Comparison of ENCODE assay signal across 1 cellular context in the genomic region with DNA sequence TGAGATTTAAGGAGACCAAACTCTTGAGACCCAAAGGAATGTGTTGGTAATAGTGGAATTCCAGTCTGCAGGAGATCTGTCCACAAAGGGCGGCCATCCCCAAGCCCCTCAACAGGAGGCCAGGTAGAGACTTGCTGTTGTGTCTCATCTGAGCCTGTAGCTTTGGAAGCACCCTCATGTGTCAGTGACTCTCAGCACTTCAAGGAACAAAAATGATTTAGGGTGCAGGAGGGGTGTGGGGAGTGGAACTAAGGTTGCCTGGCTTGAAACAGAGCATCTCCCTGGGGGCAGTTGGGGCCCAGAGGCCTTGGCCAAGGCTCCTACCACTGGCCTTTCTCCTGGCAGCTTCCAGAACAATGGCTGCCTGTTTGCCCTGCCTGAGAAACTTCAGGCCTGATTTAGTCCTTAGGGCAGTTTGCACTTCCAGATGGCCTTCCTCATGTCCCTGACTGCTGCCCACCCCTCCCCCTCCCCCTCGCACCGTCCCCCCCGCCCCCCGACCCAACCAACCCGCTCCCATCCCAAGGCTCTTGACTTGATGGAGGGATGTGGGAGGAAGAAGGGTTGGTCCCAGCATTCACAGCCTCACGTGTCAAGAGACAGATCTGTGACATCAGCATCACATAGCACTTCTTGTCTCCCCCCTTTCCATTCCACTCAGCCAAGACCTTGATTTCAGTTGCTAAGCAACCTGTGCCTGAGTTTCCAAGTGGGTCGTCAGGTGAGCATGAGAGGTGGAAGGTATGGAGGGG.
TF ChIP-seq lines count a peak whose summit lies in the region.

No MANE protein-coding gene starts in this region.

TF ChIP-seq in H1, 55 proteins besides CTCF, POLR2A, EP300 and RAD21:
- no peak for TF ChIP-seq USF2 (IDR thresholded peaks at IDR 0.05; ENCODE audit: low read length)
- TF ChIP-seq POU5F1 (IDR thresholded peaks at IDR 0.05; ENCODE audit: low read depth, low read length) = no peak
- TF ChIP-seq GTF2F1 (IDR thresholded peaks at IDR 0.05; ENCODE audit: borderline replicate concordance, low read depth, low read length) = no peak
- TF ChIP-seq SIRT6 (IDR thresholded peaks at IDR 0.05; ENCODE audit: low read length) = no peak
- no peak for TF ChIP-seq CHD7 (IDR thresholded peaks at IDR 0.05; ENCODE audit: insufficient replicate concordance, low read length)
- TF ChIP-seq YY1 (IDR thresholded peaks at IDR 0.05; ENCODE audit: low read depth, low read length) = no peak
- no peak for TF ChIP-seq TEAD4 (IDR thresholded peaks at IDR 0.05; ENCODE audit: low read depth, low read length)
- TF ChIP-seq RBBP5 (IDR thresholded peaks at IDR 0.05; ENCODE audit: borderline replicate concordance, low read depth, low read length) = no peak
- no peak for TF ChIP-seq E2F6 (IDR thresholded peaks at IDR 0.05)
